Comparison of ENCODE assay signal across 18 cellular contexts in the genomic region with DNA sequence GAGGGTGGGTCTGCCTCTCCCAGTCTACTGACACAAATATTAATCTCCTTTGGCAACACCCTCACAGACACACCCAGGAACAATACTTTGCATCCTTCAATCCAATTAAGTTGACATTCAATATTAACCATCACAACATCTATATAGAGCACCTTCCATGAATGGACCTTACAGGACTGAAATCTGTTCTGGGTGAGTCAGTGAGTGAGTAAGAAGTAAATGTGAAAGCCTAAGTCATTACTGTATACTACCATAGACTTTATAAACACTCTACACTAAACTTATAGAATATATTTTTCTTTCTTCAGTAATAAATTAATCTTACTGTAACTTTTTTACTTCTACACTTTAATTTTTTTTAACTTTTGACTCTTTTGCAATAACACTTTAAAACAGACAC.
DNase-seq lines count a peak whose midpoint lies in the region; ATAC-seq and TF ChIP-seq lines count a peak whose summit lies in the region.
"Had no signal": no experiment of that assay in that cellular context is flagged by ENCODE, and none has a peak within 500 bp of the region (broad histone marks: within the 10 kb centered on the region; RNA-seq: fewer than 3 reads in every experiment).

No MANE protein-coding gene starts in this region.

- no peak overlapping the region for H2AFZ ChIP-seq in PC-3 (ENCODE audit: low read length)

- no peaks in the 10 kb centered on the region for H3K27me3 ChIP-seq in AG04450 (ENCODE audit: control insufficient read depth, insufficient read depth, low read length)
- no peaks in the 10 kb centered on the region for H3K27me3 ChIP-seq in PC-3 (ENCODE audit: low read length)
- H3K27me3 ChIP-seq: BLaER1 treated with 17β-estradiol and CSF1 and Interleukin-3, amounts not matched to agents 10 nM and 100 nM had no signal

- CTCF ChIA-PET in AG04450 (lab: Charles Lee) (interaction anchor here (0.9 kb wide), 1 partner anchor 499 kb away, joined by 3 read pairs; no protein-coding TSS in a partner anchor), PC-3 (lab: Charles Lee) (no interaction called here)

- H3K4me2 ChIP-seq in PC-3 (ENCODE audit: low read length) = no peak overlapping the region
- H3K4me2 ChIP-seq: BLaER1 treated with 17β-estradiol and CSF1 and Interleukin-3, amounts not matched to agents 10 nM and 100 nM had no signal

- intact Hi-C loops in PC-3 (cut with micrococcal nuclease) = no loop called here

- DNase-seq in AG04450 (ENCODE audit: low read depth, low spot score) (peak; percentile 1), PC-3 (peak; percentile 4), epithelial cell of esophagus (ENCODE audit: low read depth) (peak; percentile 30), kidney tubule cell (ENCODE audit: low spot score) (peak; percentile 17), NCI-H1417 treated with DMSO at 0.1 percent for 48 hours (lab: John Stamatoyannopoulos, UW) (no peak), MV-4-11 (lab: John Stamatoyannopoulos, UW) (no peak), NOMO-1 treated with DMSO at 0.1 percent for 48 hours (lab: John Stamatoyannopoulos, UW; ENCODE audit: unreplicated experiment) (no peak)
- DNase-seq: 8988T; Calu3; CD8-positive, alpha-beta T cell; DMS79 treated with DMSO at 0.1 percent for 48 hours; GF-D8; GOT3; H7; HFFc6 had no signal

- no peak overlapping the region for H3K9ac ChIP-seq in PC-3 (ENCODE audit: low read length)
- H3K9ac ChIP-seq: BLaER1 treated with 17β-estradiol and CSF1 and Interleukin-3, amounts not matched to agents 10 nM and 100 nM had no signal

- H3K4me3 ChIP-seq in AG04450 (ENCODE audit: low read depth, low read length) (no peak overlapping the region), PC-3 (ENCODE audit: low read length) (no peak overlapping the region), epithelial cell of esophagus (ENCODE audit: low read length) (no peak overlapping the region)
- H3K4me3 ChIP-seq: BLaER1 treated with 17β-estradiol and CSF1 and Interleukin-3, amounts not matched to agents 10 nM and 100 nM had no signal

- POLR2A ChIA-PET in AG04450 (lab: Yijun Ruan, JAX) (no interaction called here), PC-3 (lab: Charles Lee; ENCODE audit: unreplicated experiment) (interaction anchor here (0.7 kb wide), 1 partner anchor 61 kb away, joined by 3 read pairs; no protein-coding TSS in a partner anchor)

- no peaks in the 10 kb centered on the region for H3F3A ChIP-seq in PC-3 (ENCODE audit: low read length, unreplicated experiment)

- TF ChIP-seq CTCF in AG04450 (IDR thresholded peaks at IDR 0.05; ENCODE audit: low read depth, low read length) (no peak), PC-3 (conservative IDR thresholded peaks at IDR 0.05; ENCODE audit: low read depth, low read length) (no peak), epithelial cell of esophagus (IDR thresholded peaks at IDR 0.05; ENCODE audit: insufficient read depth, low read depth, low read length, missing control alignments) (no peak)

- H3K9me2 ChIP-seq in PC-3 (replicated peaks; ENCODE audit: low read length) = no peaks in the 10 kb centered on the region

- H3K9me3 ChIP-seq in AG04450 (ENCODE audit: control insufficient read depth, insufficient read depth, low read length) = no peaks in the 10 kb centered on the region
- H3K9me3 ChIP-seq in PC-3 (ENCODE audit: low read length) = no peaks in the 10 kb centered on the region
- H3K9me3 ChIP-seq: BLaER1 treated with 17β-estradiol and CSF1 and Interleukin-3, amounts not matched to agents 10 nM and 100 nM had no signal

- H3K27ac ChIP-seq in AG04450 (ENCODE audit: low read depth, low read length) (no peak overlapping the region), PC-3 (ENCODE audit: low read length) (no peak overlapping the region)
- H3K27ac ChIP-seq: BLaER1 treated with 17β-estradiol and CSF1 and Interleukin-3, amounts not matched to agents 10 nM and 100 nM had no signal

- no peaks in the 10 kb centered on the region for H3K4me1 ChIP-seq in PC-3 (ENCODE audit: insufficient read depth, low read length)
- H3K4me1 ChIP-seq: BLaER1 treated with 17β-estradiol and CSF1 and Interleukin-3, amounts not matched to agents 10 nM and 100 nM had no signal

- H4K20me1 ChIP-seq in PC-3 (ENCODE audit: low read length) = no peaks in the 10 kb centered on the region
- H4K20me1 ChIP-seq: BLaER1 treated with 17β-estradiol and CSF1 and Interleukin-3, amounts not matched to agents 10 nM and 100 nM had no signal

- H3K36me3 ChIP-seq in PC-3 (ENCODE audit: low read depth, low read length) = no peaks in the 10 kb centered on the region
- H3K36me3 ChIP-seq: BLaER1 treated with 17β-estradiol and CSF1 and Interleukin-3, amounts not matched to agents 10 nM and 100 nM had no signal

- no TSS peak for BruUV-seq in PC-3 (replicated peaks; lab: Mats Ljungman, UMichigan)

- no peaks in the 10 kb centered on the region for H3K79me2 ChIP-seq in PC-3 (ENCODE audit: low read length)

- ATAC-seq in PC-3 = peak; percentile 75
- ATAC-seq in HG02798 (IDR thresholded peaks at IDR 0.05; ENCODE audit: poor library complexity, unreplicated experiment) = no peak
- ATAC-seq: CD8-positive, alpha-beta T cell; HCT116 had no signal

Comparison
In these comparisons a context has a peak if more than half of its experiments do, and no peak if none do; other contexts are left out.
1. DNase-seq: peak in AG04450 (single experiment), PC-3 (single experiment), epithelial cell of esophagus (single experiment) and kidney tubule cell (single experiment); none in NCI-H1417 treated with DMSO at 0.1 percent for 48 hours (single experiment), MV-4-11 (single experiment) and NOMO-1 treated with DMSO at 0.1 percent for 48 hours (single experiment).